15 cellular contexts compared by ENCODE assay signal in the genomic region with DNA sequence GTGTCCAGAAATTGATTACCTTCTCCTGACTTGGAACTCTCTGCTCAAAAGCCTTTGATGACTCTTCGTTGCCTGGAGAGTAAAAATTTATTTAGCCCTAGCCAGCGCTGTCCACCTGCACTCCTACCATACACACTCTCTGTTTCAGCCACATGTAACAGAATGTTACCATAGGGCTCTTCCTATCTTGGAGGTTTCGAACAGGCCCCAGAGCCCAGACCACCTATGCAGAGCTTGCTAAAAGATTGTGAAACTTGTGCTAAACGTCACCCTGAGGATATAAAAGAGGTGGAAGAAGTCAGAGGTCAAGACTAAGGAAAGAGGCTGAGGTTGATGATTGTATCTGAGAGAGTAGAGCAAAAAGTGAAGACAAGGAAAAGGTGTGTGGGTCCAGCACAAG.
"Had no signal": no experiment of that assay in that cellular context is flagged by ENCODE, and none has a peak within 500 bp of the region (broad histone marks: within the 10 kb centered on the region; RNA-seq: fewer than 3 reads in every experiment).

No MANE protein-coding gene starts in this region.

- H3K27ac ChIP-seq: breast epithelium, epithelial cell of prostate, heart left ventricle had no signal

- ATAC-seq: activated T-helper 17 cell treated with anti-CD3 and anti-CD28 coated beads, Interleukin-2, amount 50 U/mL, for 72 hours; heart left ventricle; natural killer cell treated with Interleukin-12 subunit alpha and Interleukin-12 subunit beta and Interleukin-15 and Interleukin-18, amount 100 ng/mL, for 72 hours; stimulated activated effector memory CD8-positive, alpha-beta T cell treated with anti-CD3 and anti-CD28 coated beads, Interleukin-12 subunit alpha, Interleukin-12 subunit beta, amount 100 ng/mL, for 72 hours had no signal

- H3K27me3 ChIP-seq: breast epithelium, heart left ventricle had no signal

- FAIRE-seq: frontal cortex had no signal

- DNase-seq: activated CD4-positive, alpha-beta T cell treated with anti-CD3 and anti-CD28 coated beads, Interleukin-2, amount 50 U/mL, for 4 hours; activated CD4-positive, CD25-positive, alpha-beta regulatory T cell treated with anti-CD3 and anti-CD28 coated beads, Interleukin-2, amount 50 U/mL, for 72 hours; activated naive CD4-positive, alpha-beta T cell treated with Interleukin-2 at 50 U/mL for 16 hours; aorta; heart left ventricle; immature natural killer cell; mesendoderm; stimulated activated CD4-positive, alpha-beta T cell treated with anti-CD3 and anti-CD28 coated beads, Interleukin-12 subunit alpha, Interleukin-12 subunit beta, amount 100 ng/mL, for 4 hours; stimulated activated CD4-positive, alpha-beta T cell treated with anti-CD3 and anti-CD28 coated beads, Interleukin-2, amount 100 ng/mL, for 24 hours had no signal

- H3K4me1 ChIP-seq: breast epithelium had no signal

- H3K4me3 ChIP-seq: breast epithelium, heart left ventricle had no signal

- H3K36me3 ChIP-seq: breast epithelium, heart left ventricle had no signal
